ENCODE assay signal across 1 cellular context in the genomic region with DNA sequence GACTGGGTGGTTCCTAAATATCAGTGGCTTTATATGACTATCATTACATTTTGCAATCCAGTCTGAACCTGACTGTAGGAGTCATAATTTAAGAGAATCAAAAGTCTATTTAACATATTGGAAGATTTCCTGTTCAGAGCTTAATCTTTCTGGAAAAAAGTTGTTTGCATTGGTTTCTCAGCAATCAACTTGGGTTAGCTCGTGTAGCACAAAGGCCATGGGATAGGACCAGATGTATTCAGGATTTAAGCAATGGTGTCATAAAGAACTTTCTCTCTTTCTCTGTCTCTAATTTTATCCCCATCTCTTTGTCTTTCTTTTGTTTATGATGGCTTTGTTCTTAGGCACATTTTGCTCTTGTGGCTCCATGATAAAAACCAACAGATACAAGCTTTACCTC.
TF ChIP-seq lines count a peak whose summit lies in the region.

No MANE protein-coding gene starts in this region.

TF ChIP-seq in GM23338, 12 proteins besides CTCF, POLR2A, EP300 and RAD21:
- TF ChIP-seq EZH2 (IDR thresholded peaks at IDR 0.05; ENCODE audit: low read depth, unreplicated experiment) (no peak), POLR2AphosphoS5 (IDR thresholded peaks at IDR 0.05; ENCODE audit: low read depth) (no peak), REST (IDR thresholded peaks at IDR 0.05; ENCODE audit: unreplicated experiment) (no peak), STAT1 (IDR thresholded peaks at IDR 0.05; ENCODE audit: unreplicated experiment) (no peak), ZNF114 (CRISPR knock-in tag; IDR thresholded peaks at IDR 0.05) (no peak), JUNB (IDR thresholded peaks at IDR 0.05; ENCODE audit: unreplicated experiment) (no peak), CREB1 (CRISPR knock-in tag; IDR thresholded peaks at IDR 0.05; ENCODE audit: low read depth) (no peak), ZNF331 (CRISPR knock-in tag; IDR thresholded peaks at IDR 0.05; ENCODE audit: low read depth) (no peak), EZH2phosphoT487 (IDR thresholded peaks at IDR 0.05; ENCODE audit: unreplicated experiment) (no peak), NANOG (IDR thresholded peaks at IDR 0.05; ENCODE audit: borderline replicate concordance) (no peak)
- TF ChIP-seq, protein P1, sequence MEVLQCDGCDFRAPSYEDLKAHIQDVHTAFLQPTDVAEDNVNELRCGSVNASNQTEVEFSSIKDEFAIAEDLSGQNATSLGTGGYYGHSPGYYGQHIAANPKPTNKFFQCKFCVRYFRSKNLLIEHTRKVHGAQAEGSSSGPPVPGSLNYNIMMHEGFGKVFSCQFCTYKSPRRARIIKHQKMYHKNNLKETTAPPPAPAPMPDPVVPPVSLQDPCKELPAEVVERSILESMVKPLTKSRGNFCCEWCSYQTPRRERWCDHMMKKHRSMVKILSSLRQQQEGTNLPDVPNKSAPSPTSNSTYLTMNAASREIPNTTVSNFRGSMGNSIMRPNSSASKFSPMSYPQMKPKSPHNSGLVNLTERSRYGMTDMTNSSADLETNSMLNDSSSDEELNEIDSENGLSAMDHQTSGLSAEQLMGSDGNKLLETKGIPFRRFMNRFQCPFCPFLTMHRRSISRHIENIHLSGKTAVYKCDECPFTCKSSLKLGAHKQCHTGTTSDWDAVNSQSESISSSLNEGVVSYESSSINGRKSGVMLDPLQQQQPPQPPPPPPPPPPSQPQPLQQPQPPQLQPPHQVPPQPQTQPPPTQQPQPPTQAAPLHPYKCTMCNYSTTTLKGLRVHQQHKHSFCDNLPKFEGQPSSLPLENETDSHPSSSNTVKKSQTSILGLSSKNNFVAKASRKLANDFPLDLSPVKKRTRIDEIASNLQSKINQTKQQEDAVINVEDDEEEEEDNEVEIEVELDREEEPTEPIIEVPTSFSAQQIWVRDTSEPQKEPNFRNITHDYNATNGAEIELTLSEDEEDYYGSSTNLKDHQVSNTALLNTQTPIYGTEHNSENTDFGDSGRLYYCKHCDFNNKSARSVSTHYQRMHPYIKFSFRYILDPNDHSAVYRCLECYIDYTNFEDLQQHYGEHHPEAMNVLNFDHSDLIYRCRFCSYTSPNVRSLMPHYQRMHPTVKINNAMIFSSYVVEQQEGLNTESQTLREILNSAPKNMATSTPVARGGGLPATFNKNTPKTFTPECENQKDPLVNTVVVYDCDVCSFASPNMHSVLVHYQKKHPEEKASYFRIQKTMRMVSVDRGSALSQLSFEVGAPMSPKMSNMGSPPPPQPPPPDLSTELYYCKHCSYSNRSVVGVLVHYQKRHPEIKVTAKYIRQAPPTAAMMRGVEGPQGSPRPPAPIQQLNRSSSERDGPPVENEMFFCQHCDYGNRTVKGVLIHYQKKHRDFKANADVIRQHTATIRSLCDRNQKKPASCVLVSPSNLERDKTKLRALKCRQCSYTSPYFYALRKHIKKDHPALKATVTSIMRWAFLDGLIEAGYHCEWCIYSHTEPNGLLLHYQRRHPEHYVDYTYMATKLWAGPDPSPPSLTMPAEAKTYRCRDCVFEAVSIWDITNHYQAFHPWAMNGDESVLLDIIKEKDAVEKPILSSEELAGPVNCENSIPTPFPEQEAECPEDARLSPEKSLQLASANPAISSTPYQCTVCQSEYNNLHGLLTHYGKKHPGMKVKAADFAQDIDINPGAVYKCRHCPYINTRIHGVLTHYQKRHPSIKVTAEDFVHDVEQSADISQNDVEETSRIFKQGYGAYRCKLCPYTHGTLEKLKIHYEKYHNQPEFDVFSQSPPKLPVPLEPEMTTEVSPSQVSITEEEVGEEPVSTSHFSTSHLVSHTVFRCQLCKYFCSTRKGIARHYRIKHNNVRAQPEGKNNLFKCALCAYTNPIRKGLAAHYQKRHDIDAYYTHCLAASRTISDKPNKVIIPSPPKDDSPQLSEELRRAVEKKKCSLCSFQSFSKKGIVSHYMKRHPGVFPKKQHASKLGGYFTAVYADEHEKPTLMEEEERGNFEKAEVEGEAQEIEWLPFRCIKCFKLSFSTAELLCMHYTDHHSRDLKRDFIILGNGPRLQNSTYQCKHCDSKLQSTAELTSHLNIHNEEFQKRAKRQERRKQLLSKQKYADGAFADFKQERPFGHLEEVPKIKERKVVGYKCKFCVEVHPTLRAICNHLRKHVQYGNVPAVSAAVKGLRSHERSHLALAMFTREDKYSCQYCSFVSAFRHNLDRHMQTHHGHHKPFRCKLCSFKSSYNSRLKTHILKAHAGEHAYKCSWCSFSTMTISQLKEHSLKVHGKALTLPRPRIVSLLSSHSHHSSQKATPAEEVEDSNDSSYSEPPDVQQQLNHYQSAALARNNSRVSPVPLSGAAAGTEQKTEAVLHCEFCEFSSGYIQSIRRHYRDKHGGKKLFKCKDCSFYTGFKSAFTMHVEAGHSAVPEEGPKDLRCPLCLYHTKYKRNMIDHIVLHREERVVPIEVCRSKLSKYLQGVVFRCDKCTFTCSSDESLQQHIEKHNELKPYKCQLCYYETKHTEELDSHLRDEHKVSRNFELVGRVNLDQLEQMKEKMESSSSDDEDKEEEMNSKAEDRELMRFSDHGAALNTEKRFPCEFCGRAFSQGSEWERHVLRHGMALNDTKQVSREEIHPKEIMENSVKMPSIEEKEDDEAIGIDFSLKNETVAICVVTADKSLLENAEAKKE (CRISPR knock-in tag; IDR thresholded peaks at IDR 0.05): no peak
- TF ChIP-seq, protein P2, sequence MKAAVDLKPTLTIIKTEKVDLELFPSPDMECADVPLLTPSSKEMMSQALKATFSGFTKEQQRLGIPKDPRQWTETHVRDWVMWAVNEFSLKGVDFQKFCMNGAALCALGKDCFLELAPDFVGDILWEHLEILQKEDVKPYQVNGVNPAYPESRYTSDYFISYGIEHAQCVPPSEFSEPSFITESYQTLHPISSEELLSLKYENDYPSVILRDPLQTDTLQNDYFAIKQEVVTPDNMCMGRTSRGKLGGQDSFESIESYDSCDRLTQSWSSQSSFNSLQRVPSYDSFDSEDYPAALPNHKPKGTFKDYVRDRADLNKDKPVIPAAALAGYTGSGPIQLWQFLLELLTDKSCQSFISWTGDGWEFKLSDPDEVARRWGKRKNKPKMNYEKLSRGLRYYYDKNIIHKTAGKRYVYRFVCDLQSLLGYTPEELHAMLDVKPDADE (IDR thresholded peaks at IDR 0.05): no peak
